Comparison of ENCODE assay signal across 9 cellular contexts in the genomic region with DNA sequence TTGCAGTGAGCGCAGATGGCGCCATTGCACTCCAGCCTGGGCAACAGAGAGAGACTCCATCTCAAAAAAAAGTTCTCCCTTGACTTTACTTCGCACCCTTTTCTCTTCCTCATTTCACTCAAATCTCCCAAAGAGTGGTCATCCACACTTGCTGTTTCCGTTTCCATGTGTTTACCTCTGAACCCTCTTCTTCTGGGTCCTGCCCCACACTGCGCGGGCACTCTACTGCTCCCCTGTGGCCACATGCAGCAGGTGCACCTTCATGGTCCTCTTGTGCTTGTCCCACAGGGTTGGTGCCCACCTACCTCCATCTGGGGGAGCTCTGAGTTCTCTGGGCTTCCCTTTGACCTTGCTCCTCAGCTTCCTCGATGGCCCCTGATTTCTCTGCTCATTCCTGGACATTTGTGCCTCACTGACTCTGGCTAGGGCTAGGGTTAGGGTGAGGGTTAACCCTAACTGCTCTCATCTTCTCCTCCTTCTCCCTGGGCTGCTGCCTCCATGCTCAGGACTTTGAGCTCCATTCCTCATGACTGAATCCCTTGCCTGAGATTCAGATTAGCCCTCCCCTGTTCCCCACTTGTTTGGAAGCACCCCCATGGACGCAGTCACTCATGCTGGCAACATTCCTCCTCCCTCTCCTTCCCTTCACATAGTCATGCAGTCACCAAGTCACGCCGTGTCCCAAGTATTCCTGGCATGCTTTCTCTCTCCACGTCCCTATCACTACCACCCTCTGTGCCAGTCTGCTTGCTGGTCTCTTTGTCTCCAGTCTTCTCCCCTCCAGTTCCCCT. TPM values are rescaled to one million over a fixed set of nuclear protein-coding genes. Genes with fewer than 3 reads are reported as not detected.
A peak's percentile ranks its signal among the peaks of the same experiment; 100 is the strongest.
DNase-seq lines count a peak whose midpoint lies in the region; ATAC-seq and TF ChIP-seq lines count a peak whose summit lies in the region.
"Had no signal": no experiment of that assay in that cellular context is flagged by ENCODE, and none has a peak within 500 bp of the region (broad histone marks: within the 10 kb centered on the region; RNA-seq: fewer than 3 reads in every experiment).

No MANE protein-coding gene starts in this region.

- no peaks in the 10 kb centered on the region for H3K4me1 Mint-ChIP-seq in GM23338
- no peaks in the 10 kb centered on the region for H3K4me1 Mint-ChIP-seq in activated CD4-positive, alpha-beta memory T cell treated with anti-CD3 and anti-CD28 coated beads, Interleukin-2, amount 10 ng/mL, durations not matched to agents 7 days and 5 days

- TF ChIP-seq CTCF in AG09309 (IDR thresholded peaks at IDR 0.05; ENCODE audit: control insufficient read depth, insufficient read depth, low read depth, low read length, missing control alignments) (peak; percentile 53), GM23338 (conservative IDR thresholded peaks at IDR 0.05; ENCODE audit: low read depth in 2 of 2) (peak; percentile 89 to 90), body of pancreas (IDR thresholded peaks at IDR 0.05) (peak in 2 of 7 experiments; percentile 22 to 26), RWPE1 (conservative IDR thresholded peaks at IDR 0.05; ENCODE audit: low read depth) (no peak)

- no peak overlapping the region for H3K4me3 Mint-ChIP-seq in GM23338
- H3K4me3 Mint-ChIP-seq in activated CD4-positive, alpha-beta memory T cell treated with anti-CD3 and anti-CD28 coated beads, Interleukin-2, amount 10 ng/mL, durations not matched to agents 7 days and 5 days = no peak overlapping the region

- peaks cover 7% of the 10 kb centered on the region for H3K27me3 Mint-ChIP-seq in GM23338 (ENCODE audit: insufficient read depth, low read depth, poor library complexity)
- peaks cover 2% of the 10 kb centered on the region for H3K27me3 Mint-ChIP-seq in activated CD4-positive, alpha-beta memory T cell treated with anti-CD3 and anti-CD28 coated beads, Interleukin-2, amount 10 ng/mL, durations not matched to agents 7 days and 5 days

- H3K4me1 ChIP-seq in GM23338 (ENCODE audit: insufficient read depth) (no peaks in the 10 kb centered on the region), body of pancreas (no peaks in the 10 kb centered on the region)

- no peak overlapping the region for H3K4me2 ChIP-seq in GM23338

- no peaks in the 10 kb centered on the region for H3K36me3 ChIP-seq in GM23338 (ENCODE audit: insufficient read depth)
- H3K36me3 ChIP-seq in body of pancreas (replicated peaks in 1 of 2; ENCODE audit: insufficient read depth in 1 of 2, low read depth in 2 of 2) = no peaks in the 10 kb centered on the region

- no peaks in the 10 kb centered on the region; the same call in 1 of the 2 replicates for H4K20me1 ChIP-seq in GM23338 (replicated peaks; ENCODE audit: insufficient read depth)

- intact Hi-C loops in body of pancreas (cut with DNase I) = no loop called here

- 0 out of 2 replicates have a peak overlapping the region, but pooled peaks have one; percentile 8 for H2AFZ ChIP-seq in GM23338

- no peak for TF ChIP-seq POLR2A in body of pancreas (IDR thresholded peaks at IDR 0.05)

- DNase-seq in AG09309 (ENCODE audit: low read depth) = no peak
- peak; percentile 78 for DNase-seq in GM23338 (ENCODE audit: low spot score)
- peak; percentile 17 for DNase-seq in activated CD4-positive, alpha-beta memory T cell treated with anti-CD3 and anti-CD28 coated beads, Interleukin-2, amount 10 ng/mL, durations not matched to agents 7 days and 5 days
- peak; percentile 20 for DNase-seq in inferior parietal cortex (ENCODE audit: extremely low spot score)
- DNase-seq in body of pancreas = no peak
- DNase-seq in RWPE1 (ENCODE audit: low spot score) = no peak
- no peak for DNase-seq in DMS153 treated with DMSO at 0.1 percent for 48 hours (lab: John Stamatoyannopoulos, UW; ENCODE audit: unreplicated experiment)

- H3K27ac ChIP-seq in GM23338 (ENCODE audit: low read depth) = no peak overlapping the region
- H3K27ac ChIP-seq in body of pancreas = no peak overlapping the region
- H3K27ac ChIP-seq in RWPE1 = no peak overlapping the region

- H3K27ac Mint-ChIP-seq in GM23338 = no peak overlapping the region
- H3K27ac Mint-ChIP-seq in activated CD4-positive, alpha-beta memory T cell treated with anti-CD3 and anti-CD28 coated beads, Interleukin-2, amount 10 ng/mL, durations not matched to agents 7 days and 5 days = no peak overlapping the region

- H3F3A ChIP-seq in GM23338 (replicated peaks; ENCODE audit: low read depth) = no peaks in the 10 kb centered on the region

- no peaks in the 10 kb centered on the region; the same call in 1 of the 2 replicates for H3K27me3 ChIP-seq in GM23338 (ENCODE audit: insufficient read depth)
- no peaks in the 10 kb centered on the region for H3K27me3 ChIP-seq in body of pancreas

- H3K9me3 Mint-ChIP-seq in GM23338 = peaks cover 12% of the 10 kb centered on the region
- H3K9me3 Mint-ChIP-seq in activated CD4-positive, alpha-beta memory T cell treated with anti-CD3 and anti-CD28 coated beads, Interleukin-2, amount 10 ng/mL, durations not matched to agents 7 days and 5 days = peaks cover 19% of the 10 kb centered on the region

- no peaks in the 10 kb centered on the region; the same call in 1 of the 2 replicates for H3K9me2 ChIP-seq in GM23338 (ENCODE audit: insufficient read depth)

- peak; percentile 100 for ATAC-seq in GM23338
- ATAC-seq in body of pancreas = no peak
- ATAC-seq in HG03025 (IDR thresholded peaks at IDR 0.05; ENCODE audit: low FRiP score, unreplicated experiment) = no peak

- H3K9me3 ChIP-seq in body of pancreas = peaks cover 0 to 7% (median 0%) of the 10 kb centered on the region in 3 donors

- CTCF ChIA-PET in activated CD4-positive, alpha-beta memory T cell treated with anti-CD3 and anti-CD28 coated beads, Interleukin-2, amount 10 ng/mL, durations not matched to agents 7 days and 5 days (lab: Charles Lee) = no interaction called here
- CTCF ChIA-PET in RWPE1 (lab: Yijun Ruan, JAX) = interaction anchor here (0.7 kb wide), 1 partner anchor 755 kb away, joined by 4 read pairs; no protein-coding TSS in a partner anchor

- H3K36me3 Mint-ChIP-seq in GM23338 (ENCODE audit: low read depth) = no peaks in the 10 kb centered on the region; the same call in 2 of the 3 replicates
- no peaks in the 10 kb centered on the region for H3K36me3 Mint-ChIP-seq in activated CD4-positive, alpha-beta memory T cell treated with anti-CD3 and anti-CD28 coated beads, Interleukin-2, amount 10 ng/mL, durations not matched to agents 7 days and 5 days (ENCODE audit: low read depth)

- H3K4me3 ChIP-seq in AG09309 (ENCODE audit: control insufficient read depth, low read depth, low read length) (no peak overlapping the region), GM23338 (no peak overlapping the region), body of pancreas (no peak overlapping the region)

- no peaks in the 10 kb centered on the region for H3K79me2 ChIP-seq in GM23338 (replicated peaks; ENCODE audit: insufficient read depth)

- POLR2A ChIA-PET in activated CD4-positive, alpha-beta memory T cell treated with anti-CD3 and anti-CD28 coated beads, Interleukin-2, amount 10 ng/mL, durations not matched to agents 7 days and 5 days (lab: Charles Lee) = no interaction called here
- POLR2A ChIA-PET in RWPE1 (lab: Yijun Ruan, JAX; ENCODE audit: low non-redundant PET) = no interaction called here

- 38 to 45% methylated on average over 11 of the region's 11 CpGs for WGBS in body of pancreas, 2 donors

TF ChIP-seq in GM23338, 12 proteins besides CTCF, POLR2A, EP300 and RAD21 (continues in another document):
- no peak for TF ChIP-seq CREB1 (CRISPR knock-in tag; IDR thresholded peaks at IDR 0.05; ENCODE audit: low read depth)

RNA-seq across cellular contexts. Expression of a gene that starts 26.6 kb away (rescaled TPM):
- not detected in 2 replicates for total RNA-seq in GM23338 (2014; rRNA removed; shearing (Covaris generic))
- polyA plus RNA-seq in GM23338 (2016; fragmentation: Nextera tagmentation; extraction: Ambion mirVana) = not detected in 2 replicates
- total RNA-seq in activated CD4-positive, alpha-beta memory T cell treated with anti-CD3 and anti-CD28 coated beads, Interleukin-2, amount 10 ng/mL, durations not matched to agents 7 days and 5 days = not detected
- total RNA-seq in body of pancreas = under 1 TPM in 1 of 2 donors, not detected in 1; 0.26 TPM
- total RNA-seq: T-helper 1 cell treated with Interleukin-12 subunit alpha and Interleukin-12 subunit beta and Interleukin-4 antibody, amounts not matched to agents 30 ng/mL and 1 ng/mL, for 36 hours had no signal

Comparison
In these comparisons a context has a peak if more than half of its experiments do, and no peak if none do; other contexts are left out.
1. DNase-seq: peak in GM23338 (single experiment), activated CD4-positive, alpha-beta memory T cell treated with anti-CD3 and anti-CD28 coated beads, Interleukin-2, amount 10 ng/mL, durations not matched to agents 7 days and 5 days (single experiment) and inferior parietal cortex (single experiment); none in AG09309 (single experiment), body of pancreas (0 of 4), RWPE1 (single experiment) and DMS153 treated with DMSO at 0.1 percent for 48 hours (single experiment).